10 cellular contexts compared by ENCODE assay signal in genomic region chr10:133388265-133388972, GRCh38. TPM values are rescaled to one million over a fixed set of nuclear protein-coding genes. Genes with fewer than 3 reads are reported as not detected.
DNase-seq lines count a peak whose midpoint lies in the region; ATAC-seq lines count a peak whose summit lies in the region.
"Had no signal": no experiment of that assay in that cellular context is flagged by ENCODE, and none has a peak within 500 bp of the region (broad histone marks: within the 10 kb centered on the region; RNA-seq: fewer than 3 reads in every experiment).

No MANE protein-coding gene starts in this region.

- no peaks in the 10 kb centered on the region for H4K20me1 ChIP-seq in Karpas-422 (ENCODE audit: insufficient read depth, low read depth, low read length)

- H3K27me3 Mint-ChIP-seq in activated naive CD8-positive, alpha-beta T cell: no peaks in the 10 kb centered on the region

- H3K9me2 ChIP-seq in Karpas-422 (replicated peaks; ENCODE audit: insufficient read depth, low read length): no peaks in the 10 kb centered on the region

- H3K36me3 ChIP-seq in Karpas-422 (ENCODE audit: insufficient read depth, low read length): no peaks in the 10 kb centered on the region

- peak overlapping the region; percentile 79 for H3K27ac ChIP-seq in Karpas-422 (ENCODE audit: low read length)
- H3K27ac ChIP-seq: cardiac muscle cell, SK-N-MC had no signal

- no peaks in the 10 kb centered on the region for H3K9me3 Mint-ChIP-seq in activated naive CD8-positive, alpha-beta T cell (ENCODE audit: low read depth)

- H3K27me3 ChIP-seq in Karpas-422 (ENCODE audit: low read length): no peaks in the 10 kb centered on the region
- H3K27me3 ChIP-seq: cardiac muscle cell had no signal

- peak overlapping the region; percentile 89; the same call in 1 of the 2 replicates for H2AFZ ChIP-seq in Karpas-422 (ENCODE audit: low read length)

- peaks cover 35% of the 10 kb centered on the region for H3K4me1 Mint-ChIP-seq in activated naive CD8-positive, alpha-beta T cell (ENCODE audit: low read depth)

- peak overlapping the region; percentile 64 for H3K4me3 ChIP-seq in Karpas-422 (ENCODE audit: low read length)
- H3K4me3 ChIP-seq: cardiac muscle cell, SK-N-MC had no signal

- no peaks in the 10 kb centered on the region for H3K9me3 ChIP-seq in Karpas-422 (ENCODE audit: low read length)

- H3K9ac ChIP-seq in Karpas-422 (ENCODE audit: low read length): peak overlapping the region; percentile 66

- ATAC-seq in GM18502 (IDR thresholded peaks at IDR 0.05; ENCODE audit: poor library complexity, unreplicated experiment): peak; percentile 2

- peak overlapping the region; percentile 82 for H3K4me2 ChIP-seq in Karpas-422 (ENCODE audit: low read depth, low read length, poor library complexity, severe bottlenecking)

- peaks cover 39% of the 10 kb centered on the region for H3K4me1 ChIP-seq in Karpas-422 (ENCODE audit: low read length)

- peak overlapping the region; percentile 81 for H3K4me3 Mint-ChIP-seq in activated naive CD8-positive, alpha-beta T cell

- H3K79me2 ChIP-seq in Karpas-422 (ENCODE audit: low read length): no peaks in the 10 kb centered on the region

- DNase-seq in 8988T (peak; percentile 1), Karpas-422 (peak; percentile 57), A172 (ENCODE audit: low spot score) (no peak), NCI-H187 treated with DMSO at 0.1 percent for 48 hours (lab: John Stamatoyannopoulos, UW) (no peak), NCI-H510A treated with DMSO at 0.1 percent for 48 hours (lab: John Stamatoyannopoulos, UW) (no peak), NCI-H2196 (lab: John Stamatoyannopoulos, UW; ENCODE audit: unreplicated experiment) (no peak)

- no peaks in the 10 kb centered on the region for H3K36me3 Mint-ChIP-seq in activated naive CD8-positive, alpha-beta T cell

- peak overlapping the region; percentile 87 for H3K27ac Mint-ChIP-seq in activated naive CD8-positive, alpha-beta T cell

RNA-seq across cellular contexts. Expression of gene MTG1, which starts 5.5 kb away (rescaled TPM):
- total RNA-seq in Karpas-422 (2014; rRNA removed; shearing (Covaris generic); ENCODE audit: low replicate concordance): 26.9 and 33.6 TPM in 2 replicates
- total RNA-seq in A172 (2014; rRNA removed; shearing (Covaris generic)): 13.7 and 20.4 TPM in 2 replicates

RNA-seq across cellular contexts. Expression of gene PAOX, which starts 9.4 kb away (rescaled TPM):
- 1.6 TPM in 1 of 2 replicates, not detected in the other for total RNA-seq in Karpas-422 (2014; rRNA removed; shearing (Covaris generic); ENCODE audit: low replicate concordance)
- 5.3 and 6.1 TPM in 2 replicates for total RNA-seq in A172 (2014; rRNA removed; shearing (Covaris generic))

RNA-seq across cellular contexts. Expression of gene ECHS1, which starts 15.3 kb away (rescaled TPM):
- total RNA-seq in Karpas-422 (2014; rRNA removed; shearing (Covaris generic); ENCODE audit: low replicate concordance): 37.3 and 71.9 TPM in 2 replicates
- total RNA-seq in A172 (2014; rRNA removed; shearing (Covaris generic)): 102 and 108 TPM in 2 replicates

RNA-seq across cellular contexts. Expression of gene FUOM, which starts 30.6 kb away (rescaled TPM):
- 0.97 and 1.5 TPM in 2 replicates for total RNA-seq in Karpas-422 (2014; rRNA removed; shearing (Covaris generic); ENCODE audit: low replicate concordance)
- total RNA-seq in A172 (2014; rRNA removed; shearing (Covaris generic)): 6.6 and 9.6 TPM in 2 replicates

RNA-seq across cellular contexts. Expression of gene SPRN, which starts 36.0 kb away (rescaled TPM):
- total RNA-seq in Karpas-422 (2014; rRNA removed; shearing (Covaris generic); ENCODE audit: low replicate concordance): not detected in 2 replicates
- not detected in 2 replicates for total RNA-seq in A172 (2014; rRNA removed; shearing (Covaris generic))

Comparison
In these comparisons a context has a peak if more than half of its experiments do, and no peak if none do; other contexts are left out.
1. DNase-seq: peak in 8988T (single experiment) and Karpas-422 (single experiment); none in A172 (single experiment), NCI-H187 treated with DMSO at 0.1 percent for 48 hours (single experiment), NCI-H510A treated with DMSO at 0.1 percent for 48 hours (single experiment) and NCI-H2196 (single experiment).